In genomic region chr2:61436092-61436491, GRCh38 we compare ENCODE assay signal across 17 cellular contexts. TPM values are rescaled to one million over a fixed set of nuclear protein-coding genes. Genes with fewer than 3 reads are reported as not detected.
A peak's percentile ranks its signal among the peaks of the same experiment; 100 is the strongest.
DNase-seq lines count a peak whose midpoint lies in the region; ATAC-seq, FAIRE-seq and TF ChIP-seq lines count a peak whose summit lies in the region.
"Had no signal": no experiment of that assay in that cellular context is flagged by ENCODE, and none has a peak within 500 bp of the region (broad histone marks: within the 10 kb centered on the region; RNA-seq: fewer than 3 reads in every experiment).

No MANE protein-coding gene starts in this region.

- WGBS in liver, result 12% methylated on average over 2 of the region's 2 CpGs
- 91% methylated on average over 2 of the region's 2 CpGs for WGBS in HepG2 (ENCODE audit: low lambda C conversion rate)

- H3K27me3 ChIP-seq in liver (ENCODE audit: control insufficient read depth in 4 of 4, insufficient read depth in 4 of 4, low read length in 3 of 4) (no peaks in the 10 kb centered on the region), HepG2 (ENCODE audit: control insufficient read depth in 1 of 2, insufficient read depth in 2 of 2, low read length in 2 of 2) (no peaks in the 10 kb centered on the region), adipocyte (replicated peaks; ENCODE audit: control insufficient read depth, insufficient read depth, low read length) (no peaks in the 10 kb centered on the region)
- H3K27me3 ChIP-seq: BLaER1, stomach had no signal

- no peak for TF ChIP-seq EP300 in HepG2 (IDR thresholded peaks at IDR 0.05; ENCODE audit: low read depth in 2 of 2, low read length in 2 of 2)
- TF ChIP-seq EP300 in HepG2 (CRISPR knock-in tag; IDR thresholded peaks at IDR 0.05; ENCODE audit: borderline replicate concordance), result no peak

- peaks cover 11 to 41% (median 22%) of the 10 kb centered on the region in 4 donors for H3K4me1 ChIP-seq in liver (ENCODE audit: control insufficient read depth in 4 of 4, insufficient read depth in 4 of 4, low read length in 3 of 4)
- H3K4me1 ChIP-seq in HepG2 (ENCODE audit: insufficient read depth, low read length), result peaks cover 88% of the 10 kb centered on the region
- peaks cover 37% of the 10 kb centered on the region for H3K4me1 ChIP-seq in adipocyte (ENCODE audit: control insufficient read depth, insufficient read depth, low read length)

- peak overlapping the region; percentile 30 to 53 (median 50) for H3K4me3 ChIP-seq in liver (ENCODE audit: low read depth in 1 of 3, low read length in 3 of 3)
- no peak overlapping the region for H3K4me3 ChIP-seq in HepG2 (replicated peaks in 1 of 3; ENCODE audit: insufficient read depth in 1 of 3, low read depth in 2 of 3, low read length in 3 of 3)
- H3K4me3 ChIP-seq in adipocyte (ENCODE audit: low read length), result peak overlapping the region; percentile 17
- H3K4me3 ChIP-seq: BLaER1, stomach had no signal

- in situ Hi-C loops in HepG2 (cut with HindIII; ENCODE audit: extremely low pct_ligation_motif_present, low pct_unique_long_range_greater_than_20kb), result no loop called here

- POLR2A ChIA-PET in HepG2 (lab: Yijun Ruan, JAX), result no interaction called here

- peak in 1 of 2 donors; percentile 22 for TF ChIP-seq RAD21 in liver (IDR thresholded peaks at IDR 0.05)
- no peak for TF ChIP-seq RAD21 in HepG2 (CRISPR knock-in tag; IDR thresholded peaks at IDR 0.05)

- no peak overlapping the region for H3K4me2 ChIP-seq in HepG2 (ENCODE audit: low read depth, low read length)
- H3K4me2 ChIP-seq: BLaER1 had no signal

- H4K20me1 ChIP-seq in HepG2 (ENCODE audit: insufficient read depth, low read length), result peaks cover 88% of the 10 kb centered on the region

- H3K36me3 ChIP-seq in liver (ENCODE audit: control insufficient read depth in 4 of 4, insufficient read depth in 3 of 4, low read depth in 1 of 4, low read length in 3 of 4), result no peaks in the 10 kb centered on the region
- H3K36me3 ChIP-seq in HepG2 (replicated peaks in 1 of 2; ENCODE audit: control insufficient read depth in 1 of 2, insufficient read depth in 2 of 2, low read length in 2 of 2), result peaks cover 3 to 6% of the 10 kb centered on the region in 2 experiments; a peak in 3 of 5 replicates
- no peaks in the 10 kb centered on the region for H3K36me3 ChIP-seq in adipocyte (ENCODE audit: control insufficient read depth, insufficient read depth, low read length, severe bottlenecking)
- H3K36me3 ChIP-seq: stomach had no signal

- DNase-seq in HepG2 (ENCODE audit: low spot score), result no peak
- DNase-seq in adipocyte (ENCODE audit: low read depth), result no peak
- DNase-seq in lung microvascular endothelial cell (ENCODE audit: low read depth in 2 of 2), result peak; percentile 55 to 61
- DNase-seq in HuH-7 (ENCODE audit: low spot score), result no peak
- no peak for DNase-seq in COLO829 (ENCODE audit: low spot score)
- no peak for DNase-seq in NCI-H510A treated with DMSO at 0.1 percent for 48 hours (lab: John Stamatoyannopoulos, UW)
- DNase-seq: hippocampal formation, mesendoderm, NCI-H1417 treated with DMSO at 0.1 percent for 48 hours, NCI-H524 treated with DMSO at 0.1 percent for 48 hours, SHP77, stomach had no signal

- H3K9me3 ChIP-seq in liver (ENCODE audit: control insufficient read depth in 4 of 4, low read length in 3 of 4) (no peaks in the 10 kb centered on the region), HepG2 (ENCODE audit: low read length) (0 out of 2 replicates have a peak, but pooled peaks cover 5% of the 10 kb centered on the region), adipocyte (ENCODE audit: control insufficient read depth, low read length) (no peaks in the 10 kb centered on the region)

- H3K27ac ChIP-seq in liver (ENCODE audit: low read depth in 1 of 2, low read length in 2 of 2) (peak overlapping the region; percentile 64 to 80), HepG2 (ENCODE audit: extremely low read length, insufficient read depth, low read length) (no peak overlapping the region)
- H3K27ac ChIP-seq: BLaER1 had no signal

- no peak for FAIRE-seq in HepG2 (lab: Jason Lieb, UNC)
- FAIRE-seq: endothelial cell of umbilical vein had no signal

- no peak for TF ChIP-seq CTCF in liver (IDR thresholded peaks at IDR 0.05; ENCODE audit: low read depth, low read length, missing input control)
- no peak for TF ChIP-seq CTCF in HepG2 (CRISPR knock-in tag; IDR thresholded peaks at IDR 0.05)

- H3K9ac ChIP-seq in liver (ENCODE audit: low read depth in 1 of 2, low read length in 2 of 2), result peak overlapping the region; percentile 1 to 41
- no peak overlapping the region for H3K9ac ChIP-seq in HepG2 (ENCODE audit: insufficient read depth, low read depth, low read length)
- H3K9ac ChIP-seq in adipocyte (ENCODE audit: low read length), result no peak overlapping the region
- H3K9ac ChIP-seq: BLaER1 had no signal

- CTCF ChIA-PET in HepG2 (lab: Yijun Ruan, JAX; ENCODE audit: low intra/inter-chr PET ratio, low total read pairs), result no interaction called here

- BruUV-seq in HepG2 (replicated peaks; lab: Mats Ljungman, UMichigan), result no TSS peak

- no peak for ATAC-seq in HepG2
- no peak for ATAC-seq in GM19324 (IDR thresholded peaks at IDR 0.05; ENCODE audit: low FRiP score, unreplicated experiment)
- ATAC-seq: HCT116 had no signal

- no peak for TF ChIP-seq POLR2A in HepG2 (IDR thresholded peaks at IDR 0.05; ENCODE audit: insufficient read depth in 1 of 2, low read depth in 2 of 2, low read length in 2 of 2)

- H3K79me2 ChIP-seq in HepG2 (ENCODE audit: insufficient read depth, low read length), result peaks cover 93% of the 10 kb centered on the region

- no peak overlapping the region for H2AFZ ChIP-seq in HepG2 (ENCODE audit: low read length)

- intact Hi-C loops in HepG2 (cut with micrococcal nuclease; ENCODE audit: unreplicated experiment), result no loop called here

TF ChIP-seq in liver, 16 proteins besides CTCF, POLR2A, EP300 and RAD21:
- TF ChIP-seq JUND (IDR thresholded peaks at IDR 0.05) (no peak), NR2F2 (IDR thresholded peaks at IDR 0.05) (no peak), FOXA1 (IDR thresholded peaks at IDR 0.05) (no peak), MAX (IDR thresholded peaks at IDR 0.05) (no peak), HNF4G (IDR thresholded peaks at IDR 0.05) (no peak), HNF4A (conservative IDR thresholded peaks at IDR 0.05) (peak; percentile 19 to 35), YY1 (IDR thresholded peaks at IDR 0.05) (no peak), ATF3 (IDR thresholded peaks at IDR 0.05) (peak; percentile 42), EGR1 (IDR thresholded peaks at IDR 0.05; ENCODE audit: low read depth in 2 of 2) (no peak), SP1 (IDR thresholded peaks at IDR 0.05) (peak; percentile 21), RXRA (IDR thresholded peaks at IDR 0.05) (peak in 1 of 2 donors; percentile 16)
TF ChIP-seq in liver: peak in this region for 4.

TF ChIP-seq in HepG2, 621 proteins besides CTCF, POLR2A, EP300 and RAD21 (continues in another document):
- TF ChIP-seq HDAC1 (CRISPR knock-in tag; IDR thresholded peaks at IDR 0.05) (no peak), ZBTB46 (CRISPR knock-in tag; IDR thresholded peaks at IDR 0.05; ENCODE audit: borderline replicate concordance) (no peak), SMAD3 (CRISPR knock-in tag; IDR thresholded peaks at IDR 0.05) (no peak)
- TF ChIP-seq, protein P1, sequence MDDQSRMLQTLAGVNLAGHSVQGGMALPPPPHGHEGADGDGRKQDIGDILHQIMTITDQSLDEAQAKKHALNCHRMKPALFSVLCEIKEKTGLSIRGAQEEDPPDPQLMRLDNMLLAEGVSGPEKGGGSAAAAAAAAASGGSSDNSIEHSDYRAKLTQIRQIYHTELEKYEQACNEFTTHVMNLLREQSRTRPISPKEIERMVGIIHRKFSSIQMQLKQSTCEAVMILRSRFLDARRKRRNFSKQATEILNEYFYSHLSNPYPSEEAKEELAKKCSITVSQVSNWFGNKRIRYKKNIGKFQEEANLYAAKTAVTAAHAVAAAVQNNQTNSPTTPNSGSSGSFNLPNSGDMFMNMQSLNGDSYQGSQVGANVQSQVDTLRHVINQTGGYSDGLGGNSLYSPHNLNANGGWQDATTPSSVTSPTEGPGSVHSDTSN (CRISPR knock-in tag; IDR thresholded peaks at IDR 0.05; ENCODE audit: borderline replicate concordance), result no peak

RNA-seq across cellular contexts. Expression of gene USP34, which starts 34.8 kb away (rescaled TPM):
- total RNA-seq in liver (10 to 100 TPM; 65.9 to 82.7 TPM), HepG2 (2016; rRNA removed; fragmentation: Illumina TruSeq; extraction: Trizol) (100 and 155 TPM in 2 replicates), lung microvascular endothelial cell (64.9 and 91.5 TPM in 2 replicates)
- polyA plus RNA-seq in liver (10 to 100 TPM; 13.4 to 36.4 TPM), HepG2 (2011; rRNA removed) (79.9 and 99.2 TPM in 2 replicates)
- total RNA-seq in HepG2 (2016; cell fraction: cytosol; rRNA removed; fragmentation: Illumina TruSeq; extraction: Trizol; ENCODE audit: low read depth), result 43.5 and 56.3 TPM in 2 replicates
- total RNA-seq in HepG2 (2016; cell fraction: insoluble cytoplasmic fraction; rRNA removed; fragmentation: Illumina TruSeq; extraction: Trizol), result 93.9 and 148 TPM in 2 replicates
- 37.1 and 44.6 TPM in 2 replicates for total RNA-seq in HepG2 (2016; cell fraction: membrane; rRNA removed; fragmentation: Illumina TruSeq; extraction: Trizol)
- total RNA-seq in HepG2 (2016; cell fraction: nucleus; rRNA removed; fragmentation: Illumina TruSeq; extraction: Trizol), result 155 and 174 TPM in 2 replicates
- polyA plus RNA-seq in HepG2 (2011; cell fraction: cytosol; rRNA removed), result 38.9 and 63.9 TPM in 2 replicates
- polyA plus RNA-seq in HepG2 (2011; cell fraction: nucleus; rRNA removed), result 110 and 113 TPM in 2 replicates
- polyA plus RNA-seq in HepG2 (2012), result 88.4 and 89.7 TPM in 2 replicates
- polyA plus RNA-seq in HepG2 (2016; cell fraction: cytosol; fragmentation: Illumina TruSeq; extraction: Trizol; ENCODE audit: low read depth), result 4.3 and 5.9 TPM in 2 replicates
- polyA plus RNA-seq in HepG2 (2016; cell fraction: insoluble cytoplasmic fraction; fragmentation: Illumina TruSeq; extraction: Trizol; ENCODE audit: low read depth), result 126 and 130 TPM in 2 replicates
- polyA plus RNA-seq in HepG2 (2016; cell fraction: membrane; fragmentation: Illumina TruSeq; extraction: Trizol; ENCODE audit: low read depth), result 13.7 and 17.5 TPM in 2 replicates
- polyA plus RNA-seq in HepG2 (2016; cell fraction: nucleus; fragmentation: Illumina TruSeq; extraction: Trizol; ENCODE audit: insufficient read depth, low read depth), result 191 and 219 TPM in 2 replicates
- polyA minus RNA-seq in HepG2 (2011; rRNA and poly(A)+ RNA removed; ENCODE audit: low replicate concordance), result 132 and 183 TPM in 2 replicates
- 93.0 and 99.9 TPM in 2 replicates for polyA minus RNA-seq in HepG2 (2011; cell fraction: cytosol; rRNA and poly(A)+ RNA removed)
- 468 and 469 TPM in 2 replicates for polyA minus RNA-seq in HepG2 (2011; cell fraction: nucleus; rRNA and poly(A)+ RNA removed)

Comparison
In these comparisons a context has a peak if more than half of its experiments do, and no peak if none do; other contexts are left out.
1. H3K4me3 ChIP-seq: peak in liver (3 of 3) and adipocyte (single experiment); none in HepG2 (0 of 3).
2. H3K9ac ChIP-seq: peak in liver (2 of 2); none in HepG2 (single experiment) and adipocyte (single experiment).
3. DNase-seq: peak in lung microvascular endothelial cell (2 of 2); none in HepG2 (single experiment), adipocyte (single experiment), HuH-7 (single experiment), COLO829 (single experiment) and NCI-H510A treated with DMSO at 0.1 percent for 48 hours (single experiment).